29 cellular contexts compared by ENCODE assay signal in the genomic region with DNA sequence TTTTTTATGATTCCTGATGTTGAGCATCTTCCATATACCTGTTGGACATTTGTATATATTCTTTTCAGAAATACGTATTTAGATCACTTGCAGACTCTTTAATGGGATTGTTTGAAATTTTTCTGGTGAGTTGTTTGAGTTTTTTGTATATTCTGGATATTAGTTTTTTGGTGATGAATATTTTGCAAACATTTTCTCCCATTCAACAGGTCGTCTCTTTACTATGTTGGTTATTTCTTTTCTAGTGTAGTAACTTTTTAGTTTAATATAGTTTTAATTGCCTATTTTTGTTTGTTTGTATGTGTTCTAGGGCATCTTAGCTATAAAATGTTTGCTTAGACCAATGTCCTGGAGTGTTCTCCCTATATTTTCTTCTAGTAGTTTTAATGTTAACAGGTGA.
"Had no signal": no experiment of that assay in that cellular context is flagged by ENCODE, and none has a peak within 500 bp of the region (broad histone marks: within the 10 kb centered on the region; RNA-seq: fewer than 3 reads in every experiment).

No MANE protein-coding gene starts in this region.

- H3K36me3 ChIP-seq: ascending aorta, brain microvascular endothelial cell, breast epithelium, cardiac muscle cell had no signal

- H3K27ac ChIP-seq: ascending aorta, body of pancreas, brain microvascular endothelial cell, breast epithelium, cardiac muscle cell had no signal

- H3K4me3 ChIP-seq: ascending aorta, body of pancreas, breast epithelium, cardiac muscle cell had no signal

- H3K27me3 ChIP-seq: ascending aorta, body of pancreas, brain microvascular endothelial cell, breast epithelium, cardiac muscle cell had no signal

- H3K9me3 ChIP-seq: body of pancreas, breast epithelium had no signal

- H3K4me1 ChIP-seq: ascending aorta, body of pancreas, breast epithelium had no signal

- DNase-seq: activated effector memory CD4-positive, alpha-beta T cell treated with anti-CD3 and anti-CD28 coated beads, Interleukin-2, amount 50 U/mL, for 16 hours; activated effector memory CD4-positive, alpha-beta T cell treated with Interleukin-2 at 50 U/mL for 16 hours; activated gamma-delta T cell; activated gamma-delta T cell treated with Interleukin-2 at 50 U/mL for 16 hours; activated naive CD4-positive, alpha-beta T cell; activated naive CD4-positive, alpha-beta T cell treated with anti-CD3 and anti-CD28 coated beads for 36 hours; activated naive CD4-positive, alpha-beta T cell treated with anti-CD3 and anti-CD28 coated beads, Interleukin-2, amount 10 ng/mL, durations not matched to agents 7 days and 5 days; activated naive CD4-positive, alpha-beta T cell treated with anti-CD3 and anti-CD28 coated beads, Interleukin-2, amount 50 U/mL, for 16 hours; activated naive CD4-positive, alpha-beta T cell treated with Interleukin-2 at 50 U/mL for 16 hours; activated naive CD8-positive, alpha-beta T cell treated with anti-CD3 and anti-CD28 coated beads for 36 hours; activated naive CD8-positive, alpha-beta T cell treated with anti-CD3 and anti-CD28 coated beads, Interleukin-2, amount 10 ng/mL, durations not matched to agents 7 days and 5 days; activated naive CD8-positive, alpha-beta T cell treated with anti-CD3 and anti-CD28 coated beads, Interleukin-2, amount 50 U/mL, for 24 hours; activated T-cell treated with anti-CD3 and anti-CD28 coated beads, Interleukin-2, amount 50 U/mL, for 1 hour; activated T-cell treated with anti-CD3 and anti-CD28 coated beads, Interleukin-2, amount 50 U/mL, for 24 hours; activated T-cell treated with anti-CD3 and anti-CD28 coated beads, Interleukin-2, amount 50 U/mL, for 4 hours; activated T-cell treated with anti-CD3 and anti-CD28 coated beads, Interleukin-2, amount 50 U/mL, for 48 hours; activated T-cell treated with anti-CD3 and anti-CD28 coated beads, Interleukin-2, amount 50 U/mL, for 72 hours; amniotic stem cell; amygdala; anterior cingulate cortex; aorta; body of pancreas; brain microvascular endothelial cell; caudate nucleus; central memory CD4-positive, alpha-beta T cell; cerebellar nuclear complex had no signal
